Comparison of ENCODE assay signal across 16 cellular contexts in the genomic region with DNA sequence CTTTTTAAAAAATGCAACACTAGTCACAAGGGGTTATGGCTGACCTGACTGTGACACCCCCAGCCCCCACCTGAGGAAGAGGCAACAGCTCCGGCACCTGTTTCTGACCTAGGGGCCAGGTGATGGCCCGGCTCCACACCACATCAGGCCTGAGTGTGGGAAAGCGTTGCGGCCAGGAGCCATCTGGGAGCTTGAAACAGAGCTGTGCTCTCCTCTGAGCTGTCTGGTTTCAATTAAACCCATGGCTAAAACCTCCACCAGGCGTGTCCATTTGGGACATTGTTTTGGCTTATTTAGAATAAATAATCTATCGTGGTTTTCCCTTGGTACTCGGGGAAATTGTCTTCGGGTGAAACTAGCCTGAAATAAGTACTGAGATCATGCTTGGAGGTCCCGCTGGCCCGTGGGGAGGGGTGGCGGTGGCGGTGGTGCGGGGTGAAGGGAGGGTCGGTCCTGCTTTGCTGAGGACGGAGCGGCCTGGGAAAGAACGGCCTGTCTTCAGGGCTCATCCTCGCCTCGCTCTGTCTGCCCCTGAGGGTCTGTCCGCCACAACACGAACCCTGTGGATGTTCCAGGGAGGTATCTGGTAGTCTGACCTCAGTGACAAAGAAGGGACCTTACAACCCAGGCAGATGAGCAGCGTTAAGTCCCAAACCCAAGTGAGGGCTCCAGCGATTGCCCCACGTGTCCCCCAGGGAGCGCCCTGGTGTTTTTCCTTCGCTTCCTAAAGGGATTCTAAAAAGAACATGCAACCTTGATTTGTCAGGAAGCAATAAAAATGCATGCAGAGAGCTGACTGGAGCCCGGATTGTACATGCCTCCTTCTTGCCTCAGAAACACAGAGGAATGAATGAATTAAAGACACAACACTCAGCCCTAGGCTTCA. TPM values are rescaled to one million over a fixed set of nuclear protein-coding genes. Genes with fewer than 3 reads are reported as not detected.
DNase-seq lines count a peak whose midpoint lies in the region; ATAC-seq and TF ChIP-seq lines count a peak whose summit lies in the region.
"Had no signal": no experiment of that assay in that cellular context is flagged by ENCODE, and none has a peak within 500 bp of the region (broad histone marks: within the 10 kb centered on the region; RNA-seq: fewer than 3 reads in every experiment).

No MANE protein-coding gene starts in this region.

- intact Hi-C loops in psoas muscle (cut with DNase I) (loop anchor here in 1 of 2 donors (10.0 kb wide), 1 partner anchor 351 kb away; no protein-coding TSS in a partner anchor), upper lobe of right lung (cut with DNase I) (loop anchor here (10.0 kb wide), 1 partner anchor 109 kb away; the partner anchor contains the start of gene IL18R1)

- H3K4me1 ChIP-seq in SK-N-SH (ENCODE audit: control insufficient read depth in 1 of 2, insufficient read depth in 2 of 2, low read depth in 1 of 2, low read length in 1 of 2) (peaks cover 3 to 9% of the 10 kb centered on the region in 2 experiments; a peak in 2 of 4 replicates), psoas muscle (no peaks in the 10 kb centered on the region), upper lobe of right lung (peaks cover 5% of the 10 kb centered on the region)
- H3K4me1 ChIP-seq: Peyer's patch had no signal

- H3K9ac ChIP-seq in SK-N-SH: no peak overlapping the region

- ATAC-seq in psoas muscle (no peak), upper lobe of right lung (no peak), HG02852 (IDR thresholded peaks at IDR 0.05; ENCODE audit: unreplicated experiment) (no peak)
- ATAC-seq: lower lobe of right lung had no signal

- TF ChIP-seq RAD21 in SK-N-SH (IDR thresholded peaks at IDR 0.05; ENCODE audit: low read length): no peak

- H3K79me2 ChIP-seq in SK-N-SH (ENCODE audit: insufficient read depth): no peaks in the 10 kb centered on the region

- no peak overlapping the region for H2AFZ ChIP-seq in SK-N-SH (ENCODE audit: low read depth)

- no peaks in the 10 kb centered on the region for H3K9me3 ChIP-seq in SK-N-SH
- no peaks in the 10 kb centered on the region for H3K9me3 ChIP-seq in psoas muscle
- no peaks in the 10 kb centered on the region for H3K9me3 ChIP-seq in upper lobe of right lung
- H3K9me3 ChIP-seq: lower lobe of right lung, Peyer's patch had no signal

- DNase-seq in NCI-H748 (lab: John Stamatoyannopoulos, UW; ENCODE audit: unreplicated experiment) (peak; percentile 1), NCI-H748 treated with DMSO at 0.1 percent for 48 hours (lab: John Stamatoyannopoulos, UW) (no peak), SK-N-SH (peak; percentile 61), fibroblast of mammary gland (ENCODE audit: low read depth) (peak; percentile 89), psoas muscle (peak; percentile 55 to 66), ureter (ENCODE audit: low spot score) (no peak), upper lobe of right lung (no peak)
- DNase-seq: 8988T; activated CD4-positive, alpha-beta T cell treated with anti-CD3 and anti-CD28 coated beads, Interleukin-2, amount 50 U/mL, for 4 hours; activated effector memory CD4-positive, alpha-beta T cell treated with anti-CD3 and anti-CD28 coated beads, Interleukin-2, amount 50 U/mL, for 16 hours; lower lobe of right lung; MV-4-11; NCI-H345; Peyer's patch had no signal

- TF ChIP-seq CTCF in SK-N-SH (IDR thresholded peaks at IDR 0.05) (no peak), fibroblast of mammary gland (conservative IDR thresholded peaks at IDR 0.05; ENCODE audit: control insufficient read depth, insufficient read depth, low read depth, low read length) (peak; percentile 2), psoas muscle (IDR thresholded peaks at IDR 0.05) (no peak), upper lobe of right lung (IDR thresholded peaks at IDR 0.05) (no peak)

- H3K36me3 ChIP-seq in SK-N-SH (replicated peaks in 1 of 2; ENCODE audit: control insufficient read depth in 1 of 2, insufficient read depth in 2 of 2, low read length in 1 of 2): no peaks in the 10 kb centered on the region
- H3K36me3 ChIP-seq in psoas muscle (ENCODE audit: insufficient read depth in 1 of 2, low read depth in 1 of 2): no peaks in the 10 kb centered on the region
- H3K36me3 ChIP-seq in upper lobe of right lung: no peaks in the 10 kb centered on the region
- H3K36me3 ChIP-seq: lower lobe of right lung, Peyer's patch had no signal

- WGBS in SK-N-SH (ENCODE audit: low lambda C conversion rate): 32% methylated on average over 16 of the region's 27 CpGs
- WGBS in psoas muscle, 3 donors: 72 to 78% (median 74%) methylated on average over 27 of the region's 27 CpGs

- no peaks in the 10 kb centered on the region for H3K27me3 ChIP-seq in SK-N-SH (ENCODE audit: insufficient read depth)
- H3K27me3 ChIP-seq in psoas muscle (ENCODE audit: insufficient read depth in 3 of 3, low read length in 2 of 3): no peaks in the 10 kb centered on the region
- H3K27me3 ChIP-seq in upper lobe of right lung: no peaks in the 10 kb centered on the region
- H3K27me3 ChIP-seq: Peyer's patch had no signal

- peaks cover 8% of the 10 kb centered on the region for H3F3A ChIP-seq in SK-N-SH (replicated peaks; ENCODE audit: insufficient read depth)

- CTCF ChIA-PET in SK-N-SH (lab: Yijun Ruan, JAX): interaction anchor here (1.6 to 11.4 kb wide), 2 partner anchors 224 to 239 kb away, joined by 5 to 159 read pairs; no protein-coding TSS in a partner anchor

- no peak for TF ChIP-seq EP300 in SK-N-SH (IDR thresholded peaks at IDR 0.05; ENCODE audit: borderline replicate concordance in 1 of 2, low read depth in 1 of 2, low read length in 1 of 2)

- no peaks in the 10 kb centered on the region for H4K20me1 ChIP-seq in SK-N-SH (ENCODE audit: insufficient read depth)

- POLR2A ChIA-PET in SK-N-SH (lab: Yijun Ruan, JAX): no interaction called here

- peak overlapping the region; percentile 30; the same call in 1 of the 2 replicates for H3K4me2 ChIP-seq in SK-N-SH

- H3K9me2 ChIP-seq in SK-N-SH: no peaks in the 10 kb centered on the region

- no peak overlapping the region for H3K27ac ChIP-seq in SK-N-SH (ENCODE audit: low read depth in 2 of 2, low read length in 1 of 2)
- no peak overlapping the region for H3K27ac ChIP-seq in psoas muscle
- no peak overlapping the region for H3K27ac ChIP-seq in upper lobe of right lung
- H3K27ac ChIP-seq: lower lobe of right lung, Peyer's patch had no signal

- H3K4me3 ChIP-seq in SK-N-SH (ENCODE audit: low read depth in 2 of 2, low read length in 1 of 2): no peak overlapping the region
- H3K4me3 ChIP-seq in fibroblast of mammary gland (ENCODE audit: control insufficient read depth, low read depth, low read length): no peak overlapping the region
- H3K4me3 ChIP-seq in psoas muscle: no peak overlapping the region
- no peak overlapping the region for H3K4me3 ChIP-seq in upper lobe of right lung
- H3K4me3 ChIP-seq: lower lobe of right lung, Peyer's patch had no signal

TF ChIP-seq in SK-N-SH, 30 proteins besides CTCF, POLR2A, EP300 and RAD21:
- no peak for TF ChIP-seq USF1 (IDR thresholded peaks at IDR 0.05; ENCODE audit: borderline replicate concordance, low read depth)
- TF ChIP-seq TCF12 (IDR thresholded peaks at IDR 0.05): peak; percentile 76

RNA-seq across cellular contexts. Expression of gene IL1RL2, which starts 58.7 kb away (rescaled TPM):
- polyA plus RNA-seq in SK-N-SH (2012; rRNA removed) (0.05 TPM in 1 of 2 replicates, not detected in the other), psoas muscle (under 1 TPM; 0.27 to 0.74 (median 0.30) TPM)
- polyA plus RNA-seq in SK-N-SH (2012; cell fraction: cytosol; rRNA removed): 0.03 TPM in 1 of 2 replicates, not detected in the other
- 0.07 and 0.19 TPM in 2 replicates for polyA plus RNA-seq in SK-N-SH (2012; cell fraction: nucleus; rRNA removed)
- total RNA-seq in psoas muscle (under 1 TPM; 0.40 to 0.74 (median 0.56) TPM), ureter (5.2 TPM), upper lobe of right lung (0.58 TPM)
- total RNA-seq: lower lobe of right lung; T-helper 2 cell treated with Interferon-gamma antibody and Interleukin-4, amounts not matched to agents 100 ng/mL and 5 ng/mL, for 36 hours had no signal

Comparison
In these comparisons a context has a peak if more than half of its experiments do, and no peak if none do; other contexts are left out.
1. DNase-seq: peak in NCI-H748 (single experiment), SK-N-SH (single experiment), fibroblast of mammary gland (single experiment) and psoas muscle (2 of 2); none in NCI-H748 treated with DMSO at 0.1 percent for 48 hours (single experiment), ureter (single experiment) and upper lobe of right lung (single experiment).